Comparison of ENCODE assay signal across 8 cellular contexts in the genomic region with DNA sequence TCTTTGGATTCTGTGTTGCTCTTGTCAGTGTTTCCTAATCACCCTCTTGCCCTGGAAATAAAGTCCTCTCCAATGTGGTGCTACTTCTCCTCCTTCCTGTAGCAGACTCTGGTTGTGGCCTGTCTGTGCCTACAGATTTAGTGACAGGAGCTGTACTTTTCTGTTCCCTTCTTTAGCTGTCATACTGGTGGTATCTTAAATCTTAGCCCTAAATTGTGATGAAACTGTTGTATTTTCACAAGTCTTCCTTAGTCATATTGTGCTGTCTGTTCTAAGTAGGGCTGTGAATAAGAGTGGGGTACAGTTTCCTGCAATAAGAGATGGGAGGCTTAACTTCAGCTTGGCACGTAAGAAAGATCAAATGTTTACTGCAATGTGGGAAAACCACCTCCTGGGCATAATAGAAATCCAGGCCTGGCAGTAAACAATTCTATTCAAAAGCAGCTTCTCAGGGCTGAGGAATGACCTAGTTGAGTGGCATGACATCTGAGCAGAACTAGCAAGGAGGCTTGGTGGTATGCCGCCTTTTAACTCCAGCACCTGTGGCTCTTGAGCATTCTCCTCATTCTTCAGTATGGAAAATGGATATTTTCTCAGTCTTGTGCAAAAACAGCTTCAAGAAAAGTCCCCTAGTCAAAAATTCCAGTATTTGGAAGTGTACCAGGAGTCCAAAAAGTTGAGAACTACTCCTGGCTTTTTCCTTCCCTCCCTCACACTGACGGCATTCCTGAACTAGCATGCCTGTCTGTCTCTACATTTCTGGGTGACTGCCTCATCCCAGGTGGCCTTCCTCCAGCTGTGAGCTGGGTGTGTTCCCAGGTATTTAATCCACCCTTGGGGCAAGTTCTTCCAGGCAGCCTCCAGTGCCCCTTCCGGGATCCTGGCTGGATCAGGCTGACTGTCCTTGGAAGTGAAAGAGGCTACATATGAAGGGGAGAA. TPM values are rescaled to one million over a fixed set of nuclear protein-coding genes. Genes with fewer than 3 reads are reported as not detected.
DNase-seq lines count a peak whose midpoint lies in the region; ATAC-seq lines count a peak whose summit lies in the region.

No MANE protein-coding gene starts in this region.

- H3K9ac ChIP-seq in BLaER1 treated with 17β-estradiol and CSF1 and Interleukin-3, amounts not matched to agents 10 nM and 100 nM: peak overlapping the region in 4 of 11 experiments; percentile 1 to 61 (median 24); a peak in 3 of 22 replicates

- no peaks in the 10 kb centered on the region for H3K27me3 ChIP-seq in BLaER1 treated with 17β-estradiol and CSF1 and Interleukin-3, amounts not matched to agents 10 nM and 100 nM

- peaks cover 0 to 19% (median 15%) of the 10 kb centered on the region in 11 experiments; a peak in 15 of 22 replicates for H3K36me3 ChIP-seq in BLaER1 treated with 17β-estradiol and CSF1 and Interleukin-3, amounts not matched to agents 10 nM and 100 nM

- H3K4me1 ChIP-seq in BLaER1 treated with 17β-estradiol and CSF1 and Interleukin-3, amounts not matched to agents 10 nM and 100 nM: peaks cover 0 to 45% (median 18%) of the 10 kb centered on the region in 10 experiments; a peak in 13 of 20 replicates

- peaks cover 0 to 13% (median 9%) of the 10 kb centered on the region in 11 experiments; a peak in 16 of 22 replicates for H3K9me3 ChIP-seq in BLaER1 treated with 17β-estradiol and CSF1 and Interleukin-3, amounts not matched to agents 10 nM and 100 nM (replicated peaks in 1 of 11)

- H3K4me1 Mint-ChIP-seq in activated naive CD8-positive, alpha-beta T cell treated with anti-CD3 and anti-CD28 coated beads for 36 hours: peaks cover 46% of the 10 kb centered on the region
- peaks cover 49% of the 10 kb centered on the region for H3K4me1 Mint-ChIP-seq in stimulated activated memory B cell treated with anti-CD40 and anti-IgM and Interleukin-4, amounts not matched to agents 10 μg/mL and 1 μg/mL and 100 μg/mL, for 72 hours

- H3K4me3 Mint-ChIP-seq in activated naive CD8-positive, alpha-beta T cell treated with anti-CD3 and anti-CD28 coated beads for 36 hours: no peak overlapping the region
- no peak overlapping the region for H3K4me3 Mint-ChIP-seq in stimulated activated memory B cell treated with anti-CD40 and anti-IgM and Interleukin-4, amounts not matched to agents 10 μg/mL and 1 μg/mL and 100 μg/mL, for 72 hours

- H3K27ac ChIP-seq in BLaER1 treated with 17β-estradiol and CSF1 and Interleukin-3, amounts not matched to agents 10 nM and 100 nM: peak overlapping the region in 9 of 11 experiments; percentile 17 to 66 (median 37); a peak in 12 of 22 replicates

- no peak overlapping the region for H3K4me3 ChIP-seq in BLaER1 treated with 17β-estradiol and CSF1 and Interleukin-3, amounts not matched to agents 10 nM and 100 nM

- H4K20me1 ChIP-seq in BLaER1 treated with 17β-estradiol and CSF1 and Interleukin-3, amounts not matched to agents 10 nM and 100 nM: peaks cover 15 to 44% (median 26%) of the 10 kb centered on the region in 11 experiments; a peak in 16 of 22 replicates

- ATAC-seq in HG02885 (IDR thresholded peaks at IDR 0.05; ENCODE audit: poor library complexity, unreplicated experiment): peak; percentile 49
- ATAC-seq in stimulated activated memory B cell treated with anti-CD40 and anti-IgM and Interleukin-4, amounts not matched to agents 10 μg/mL and 1 μg/mL and 100 μg/mL, for 72 hours: no peak
- no peak for ATAC-seq in HG03196 (IDR thresholded peaks at IDR 0.05; ENCODE audit: unreplicated experiment)

- DNase-seq in activated naive CD8-positive, alpha-beta T cell treated with anti-CD3 and anti-CD28 coated beads for 36 hours: no peak
- DNase-seq in iPS DF 19.7 (ENCODE audit: low read depth, low spot score) (peak; percentile 50), NCI-H524 (lab: John Stamatoyannopoulos, UW) (no peak)
- DNase-seq in NK-92 treated with Interleukin-12 subunit alpha and Interleukin-12 subunit beta, amount 100 ng/mL, for 24 hours (lab: John Stamatoyannopoulos, UW): no peak

- no peaks in the 10 kb centered on the region for H3K27me3 Mint-ChIP-seq in activated naive CD8-positive, alpha-beta T cell treated with anti-CD3 and anti-CD28 coated beads for 36 hours
- no peaks in the 10 kb centered on the region for H3K27me3 Mint-ChIP-seq in stimulated activated memory B cell treated with anti-CD40 and anti-IgM and Interleukin-4, amounts not matched to agents 10 μg/mL and 1 μg/mL and 100 μg/mL, for 72 hours

- H3K9me3 Mint-ChIP-seq in activated naive CD8-positive, alpha-beta T cell treated with anti-CD3 and anti-CD28 coated beads for 36 hours: peaks cover 6% of the 10 kb centered on the region
- H3K9me3 Mint-ChIP-seq in stimulated activated memory B cell treated with anti-CD40 and anti-IgM and Interleukin-4, amounts not matched to agents 10 μg/mL and 1 μg/mL and 100 μg/mL, for 72 hours: no peaks in the 10 kb centered on the region

- H3K27ac Mint-ChIP-seq in activated naive CD8-positive, alpha-beta T cell treated with anti-CD3 and anti-CD28 coated beads for 36 hours: peak overlapping the region; percentile 75
- peak overlapping the region; percentile 13 for H3K27ac Mint-ChIP-seq in stimulated activated memory B cell treated with anti-CD40 and anti-IgM and Interleukin-4, amounts not matched to agents 10 μg/mL and 1 μg/mL and 100 μg/mL, for 72 hours

- H3K4me2 ChIP-seq in BLaER1 treated with 17β-estradiol and CSF1 and Interleukin-3, amounts not matched to agents 10 nM and 100 nM: peak overlapping the region in 6 of 11 experiments; percentile 36 to 78 (median 64); a peak in 11 of 22 replicates

- peaks cover 27% of the 10 kb centered on the region for H3K36me3 Mint-ChIP-seq in activated naive CD8-positive, alpha-beta T cell treated with anti-CD3 and anti-CD28 coated beads for 36 hours
- peaks cover 6% of the 10 kb centered on the region for H3K36me3 Mint-ChIP-seq in stimulated activated memory B cell treated with anti-CD40 and anti-IgM and Interleukin-4, amounts not matched to agents 10 μg/mL and 1 μg/mL and 100 μg/mL, for 72 hours

RNA-seq across cellular contexts. Expression of a gene that starts 19.5 kb away (rescaled TPM):
- total RNA-seq in activated naive CD8-positive, alpha-beta T cell treated with anti-CD3 and anti-CD28 coated beads for 36 hours: 10 to 100 TPM; 12.1 to 12.6 TPM
